ENCODE assay signal across 11 cellular contexts in the genomic region with DNA sequence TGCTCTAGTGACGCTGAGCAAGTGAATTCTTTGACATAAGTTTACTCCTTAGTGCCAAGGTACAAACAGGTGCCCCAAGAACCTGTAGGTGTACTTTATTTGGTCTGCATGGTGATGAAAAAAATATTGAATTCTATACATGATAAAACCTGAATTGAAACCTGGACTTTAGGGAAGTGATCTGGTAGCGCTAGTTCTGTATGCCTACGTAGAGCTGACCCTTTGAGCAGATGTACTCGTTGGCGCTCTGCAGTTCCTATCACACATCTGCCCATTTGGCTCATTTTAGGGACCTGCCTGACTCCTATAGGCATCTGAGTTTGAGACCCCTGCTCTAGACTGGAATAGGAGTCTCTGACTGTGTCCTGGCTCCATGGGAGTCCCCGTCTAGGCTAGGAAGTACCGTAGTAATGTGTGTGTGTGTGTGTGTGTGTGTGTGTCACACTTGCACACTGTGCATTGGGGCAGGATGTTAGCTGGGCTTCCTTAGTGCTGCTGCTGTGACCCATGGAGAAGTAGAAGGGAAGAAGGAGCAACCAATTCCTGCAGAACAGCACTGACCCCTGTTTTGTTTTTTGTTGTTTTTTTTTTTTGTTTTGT. TPM values are rescaled to one million over a fixed set of nuclear protein-coding genes. Genes with fewer than 3 reads are reported as not detected.
DNase-seq lines count a peak whose midpoint lies in the region; ATAC-seq, FAIRE-seq and TF ChIP-seq lines count a peak whose summit lies in the region.
"Had no signal": no experiment of that assay in that cellular context is flagged by ENCODE, and none has a peak within 500 bp of the region (broad histone marks: within the 10 kb centered on the region; RNA-seq: fewer than 3 reads in every experiment).

No MANE protein-coding gene starts in this region.

- ATAC-seq in HG03342 (IDR thresholded peaks at IDR 0.05; ENCODE audit: unreplicated experiment): peak; percentile 16
- no peak for ATAC-seq in natural killer cell treated with Interleukin-12 subunit alpha and Interleukin-12 subunit beta and Interleukin-15 and Interleukin-18, amount 100 ng/mL, for 72 hours

- peak overlapping the region; percentile 97 for H3K27ac Mint-ChIP-seq in activated naive CD8-positive, alpha-beta T cell
- H3K27ac Mint-ChIP-seq in natural killer cell treated with Interleukin-12 subunit alpha and Interleukin-12 subunit beta and Interleukin-15 and Interleukin-18, amount 100 ng/mL, for 72 hours: peak overlapping the region; percentile 96 to 99
- H3K27ac Mint-ChIP-seq: type B pancreatic cell had no signal

- no peaks in the 10 kb centered on the region for H3K27me3 Mint-ChIP-seq in activated naive CD8-positive, alpha-beta T cell
- H3K27me3 Mint-ChIP-seq in natural killer cell treated with Interleukin-12 subunit alpha and Interleukin-12 subunit beta and Interleukin-15 and Interleukin-18, amount 100 ng/mL, for 72 hours: no peaks in the 10 kb centered on the region
- H3K27me3 Mint-ChIP-seq: type B pancreatic cell had no signal

- FAIRE-seq in GM12892 (lab: Jason Lieb, UNC): peak; percentile 92
- FAIRE-seq: H1 had no signal

- H3K9me3 Mint-ChIP-seq in activated naive CD8-positive, alpha-beta T cell (ENCODE audit: low read depth): no peaks in the 10 kb centered on the region
- H3K9me3 Mint-ChIP-seq in natural killer cell treated with Interleukin-12 subunit alpha and Interleukin-12 subunit beta and Interleukin-15 and Interleukin-18, amount 100 ng/mL, for 72 hours: no peaks in the 10 kb centered on the region
- H3K9me3 Mint-ChIP-seq: type B pancreatic cell had no signal

- no peak for TF ChIP-seq POLR2A in GM12892 (IDR thresholded peaks at IDR 0.05; ENCODE audit: low read depth, low read length)

- H3K4me3 Mint-ChIP-seq in activated naive CD8-positive, alpha-beta T cell: peak overlapping the region; percentile 98
- peak overlapping the region; percentile 96 for H3K4me3 Mint-ChIP-seq in natural killer cell treated with Interleukin-12 subunit alpha and Interleukin-12 subunit beta and Interleukin-15 and Interleukin-18, amount 100 ng/mL, for 72 hours
- H3K4me3 Mint-ChIP-seq: type B pancreatic cell had no signal

- peaks cover 50% of the 10 kb centered on the region for H3K36me3 Mint-ChIP-seq in activated naive CD8-positive, alpha-beta T cell
- peaks cover 30% of the 10 kb centered on the region for H3K36me3 Mint-ChIP-seq in natural killer cell treated with Interleukin-12 subunit alpha and Interleukin-12 subunit beta and Interleukin-15 and Interleukin-18, amount 100 ng/mL, for 72 hours
- H3K36me3 Mint-ChIP-seq: type B pancreatic cell had no signal

- DNase-seq in GM12892 (ENCODE audit: insufficient read length): no peak
- DNase-seq in natural killer cell treated with Interleukin-12 subunit alpha and Interleukin-12 subunit beta and Interleukin-15 and Interleukin-18, amount 100 ng/mL, for 72 hours (ENCODE audit: low spot score): no peak
- no peak for DNase-seq in SHP77 treated with DMSO at 0.1 percent for 48 hours (lab: John Stamatoyannopoulos, UW)
- no peak for DNase-seq in COR-L47 (lab: John Stamatoyannopoulos, UW)
- no peak for DNase-seq in DMS53 treated with DMSO at 0.1 percent for 48 hours (lab: John Stamatoyannopoulos, UW; ENCODE audit: unreplicated experiment)
- no peak for DNase-seq in NCI-H2107 treated with DMSO at 0.1 percent for 48 hours (lab: John Stamatoyannopoulos, UW; ENCODE audit: unreplicated experiment)
- DNase-seq: PC-9 had no signal

- H3K4me1 Mint-ChIP-seq in activated naive CD8-positive, alpha-beta T cell (ENCODE audit: low read depth): peaks cover 88% of the 10 kb centered on the region
- H3K4me1 Mint-ChIP-seq in natural killer cell treated with Interleukin-12 subunit alpha and Interleukin-12 subunit beta and Interleukin-15 and Interleukin-18, amount 100 ng/mL, for 72 hours (ENCODE audit: low read depth in 2 of 2): peaks cover 72 to 84% of the 10 kb centered on the region in 2 donors

RNA-seq across cellular contexts. Expression of a gene that starts 21.2 kb away (rescaled TPM):
- polyA plus RNA-seq in GM12892 (2012; ENCODE audit: missing spikeins): 4.0 TPM
- 1 to 10 TPM; 6.2 to 7.8 TPM for total RNA-seq in natural killer cell treated with Interleukin-12 subunit alpha and Interleukin-12 subunit beta and Interleukin-15 and Interleukin-18, amount 100 ng/mL, for 72 hours
